ENCODE assay signal across 8 cellular contexts in genomic region chr6:132279592-132280139, GRCh38.
DNase-seq lines count a peak whose midpoint lies in the region; ATAC-seq, FAIRE-seq and TF ChIP-seq lines count a peak whose summit lies in the region.

No MANE protein-coding gene starts in this region.

- POLR2A ChIA-PET in AG04449 (lab: Yijun Ruan, JAX) = interaction anchor here (0.6 to 1.4 kb wide), 2 partner anchors 328 to 333 kb away, joined by 3 read pairs; partner anchors contain the start of gene CCN2
- POLR2A ChIA-PET in WTC11 (lab: Charles Lee) = interaction anchor here (0.6 kb wide), 1 partner anchor 355 kb away, joined by 3 read pairs; no protein-coding TSS in a partner anchor

- TF ChIP-seq CTCF in AG04449 (IDR thresholded peaks at IDR 0.05; ENCODE audit: insufficient read depth, low read length, missing control alignments) (peak; percentile 62), WTC11 (IDR thresholded peaks at IDR 0.05) (peak; percentile 83), keratinocyte (optimal IDR thresholded peaks at IDR 0.05 in 1 of 3, IDR thresholded peaks at IDR 0.05 in 1 of 3, conservative IDR thresholded peaks at IDR 0.05 in 1 of 3; ENCODE audit: extremely low read depth in 1 of 3, insufficient read depth in 2 of 3, low read length in 3 of 3) (peak; percentile 67 to 83 (median 74))

- no peaks in the 10 kb centered on the region for H3K79me2 ChIP-seq in keratinocyte (ENCODE audit: control insufficient read depth, insufficient read depth, low read length)

- peak overlapping the region; percentile 80 for H3K4me3 Mint-ChIP-seq in WTC11
- H3K4me3 Mint-ChIP-seq in central memory CD8-positive, alpha-beta T cell = peak overlapping the region; percentile 59

- H3K4me3 ChIP-seq in AG04449 (ENCODE audit: low read depth, low read length) (peak overlapping the region; percentile 56), keratinocyte (ENCODE audit: control insufficient read depth in 2 of 3, extremely low read depth in 1 of 3, insufficient read depth in 2 of 3, low read depth in 1 of 3, low read length in 3 of 3) (peak overlapping the region; percentile 31 to 68 (median 67))

- ATAC-seq in GM18520 (IDR thresholded peaks at IDR 0.05; ENCODE audit: unreplicated experiment) = peak; percentile 73
- ATAC-seq in HG03095 (IDR thresholded peaks at IDR 0.05; ENCODE audit: unreplicated experiment) = peak; percentile 96
- peak; percentile 61 for ATAC-seq in WTC11
- peak; percentile 73 for ATAC-seq in central memory CD8-positive, alpha-beta T cell (replicated peaks; ENCODE audit: extremely low read depth, poor library complexity, severe bottlenecking)

- no peaks in the 10 kb centered on the region for H3K9me1 ChIP-seq in keratinocyte (ENCODE audit: control insufficient read depth, extremely low read depth, insufficient read depth, low read length)

- H2AFZ ChIP-seq in keratinocyte (ENCODE audit: control insufficient read depth, low read length) = peak overlapping the region; percentile 98

- peak overlapping the region; percentile 93 for H3K4me2 ChIP-seq in keratinocyte (ENCODE audit: control insufficient read depth, extremely low read depth, insufficient read depth, low read depth, low read length)

- H3K9ac ChIP-seq in keratinocyte (ENCODE audit: control insufficient read depth, extremely low read depth, insufficient read depth, low read length) = no peak overlapping the region

- peak; percentile 94 for FAIRE-seq in keratinocyte (lab: Jason Lieb, UNC)

- dilution Hi-C loops in keratinocyte (cut with MboI; ENCODE audit: extremely low pct_ligation_motif_present, low sequenced_read_pairs) = no loop called here

- no peaks in the 10 kb centered on the region for H3K4me1 ChIP-seq in keratinocyte (ENCODE audit: control insufficient read depth, extremely low read depth, insufficient read depth, low read length)

- no peaks in the 10 kb centered on the region for H3K27me3 ChIP-seq in keratinocyte (ENCODE audit: control insufficient read depth, extremely low read depth, insufficient read depth, low read length)

- CTCF ChIA-PET in AG04449 (lab: Yijun Ruan, JAX) = interaction anchor here (0.7 to 15.8 kb wide), 120 partner anchors 11 to 607 kb away, joined by 3 to 626 read pairs (median 5); partner anchors contain the start of genes CCN2, SLC18B1 and STX7
- CTCF ChIA-PET in WTC11 (lab: Charles Lee) = interaction anchor here (0.5 to 2.9 kb wide), 81 partner anchors 10 to 1818 kb away, joined by 3 to 77 read pairs (median 4); partner anchors contain the start of genes CCN2, MOXD1, SLC18B1 and STX7

- no peak for DNase-seq in AG04449 (ENCODE audit: low read depth, low spot score)
- DNase-seq in NCI-H2171 treated with DMSO at 0.1 percent for 48 hours (lab: John Stamatoyannopoulos, UW) = peak; percentile 82
- peak; percentile 73 for DNase-seq in WTC11 (ENCODE audit: low spot score)
- peak; percentile 56 to 61 for DNase-seq in central memory CD8-positive, alpha-beta T cell (ENCODE audit: low spot score in 2 of 2)
- DNase-seq in keratinocyte (ENCODE audit: low read depth, low spot score) = peak; percentile 28
- peak; percentile 49 to 66 (median 61) for DNase-seq in stimulated activated CD4-positive, alpha-beta T cell treated with anti-CD3 and anti-CD28 coated beads, Interleukin-12 subunit alpha, Interleukin-12 subunit beta, amount 100 ng/mL, for 48 hours (ENCODE audit: low read depth in 2 of 3, low spot score in 1 of 3)

- H3K9me3 ChIP-seq in keratinocyte (ENCODE audit: control insufficient read depth, low read depth, low read length) = no peaks in the 10 kb centered on the region

- H3K36me3 Mint-ChIP-seq in WTC11 = no peaks in the 10 kb centered on the region
- H3K36me3 Mint-ChIP-seq in central memory CD8-positive, alpha-beta T cell (ENCODE audit: insufficient read depth) = peaks cover 3% of the 10 kb centered on the region

- H3K27me3 Mint-ChIP-seq in WTC11 (ENCODE audit: low read depth) = peaks cover 9% of the 10 kb centered on the region
- H3K27me3 Mint-ChIP-seq in central memory CD8-positive, alpha-beta T cell = peaks cover 60% of the 10 kb centered on the region

- peaks cover 6% of the 10 kb centered on the region for H3K9me3 Mint-ChIP-seq in WTC11
- no peaks in the 10 kb centered on the region for H3K9me3 Mint-ChIP-seq in central memory CD8-positive, alpha-beta T cell

- 0 out of 2 replicates have a peak overlapping the region, but pooled peaks have one; percentile 78 for H3K27ac Mint-ChIP-seq in WTC11
- H3K27ac Mint-ChIP-seq in central memory CD8-positive, alpha-beta T cell (ENCODE audit: low read depth) = no peak overlapping the region

- no peak overlapping the region for H3K27ac ChIP-seq in keratinocyte (ENCODE audit: control insufficient read depth, insufficient read depth, low read length)

- H4K20me1 ChIP-seq in keratinocyte (ENCODE audit: control insufficient read depth, extremely low read depth, insufficient read depth, low read length) = no peaks in the 10 kb centered on the region

- peaks cover 10% of the 10 kb centered on the region for H3K4me1 Mint-ChIP-seq in WTC11
- H3K4me1 Mint-ChIP-seq in central memory CD8-positive, alpha-beta T cell = no peaks in the 10 kb centered on the region

- no peaks in the 10 kb centered on the region for H3K36me3 ChIP-seq in keratinocyte (ENCODE audit: control insufficient read depth in 2 of 2, extremely low read depth in 1 of 2, insufficient read depth in 2 of 2, low read length in 2 of 2)

TF ChIP-seq in WTC11, 78 proteins besides CTCF, POLR2A, EP300 and RAD21 (continues in another document):
- TF ChIP-seq EMX1 (CRISPR knock-in tag; IDR thresholded peaks at IDR 0.05) = no peak
- TF ChIP-seq NR3C1 (CRISPR knock-in tag; conservative IDR thresholded peaks at IDR 0.05; ENCODE audit: low read depth) = no peak
- TF ChIP-seq SP1 (CRISPR knock-in tag; conservative IDR thresholded peaks at IDR 0.05) = no peak
- TF ChIP-seq AR (CRISPR knock-in tag; IDR thresholded peaks at IDR 0.05) = no peak
- TF ChIP-seq KAT7 (CRISPR knock-in tag; IDR thresholded peaks at IDR 0.05; ENCODE audit: borderline replicate concordance) = no peak
- TF ChIP-seq FOXP1 (CRISPR knock-in tag; IDR thresholded peaks at IDR 0.05; ENCODE audit: borderline replicate concordance) = no peak
- TF ChIP-seq, protein P1, sequence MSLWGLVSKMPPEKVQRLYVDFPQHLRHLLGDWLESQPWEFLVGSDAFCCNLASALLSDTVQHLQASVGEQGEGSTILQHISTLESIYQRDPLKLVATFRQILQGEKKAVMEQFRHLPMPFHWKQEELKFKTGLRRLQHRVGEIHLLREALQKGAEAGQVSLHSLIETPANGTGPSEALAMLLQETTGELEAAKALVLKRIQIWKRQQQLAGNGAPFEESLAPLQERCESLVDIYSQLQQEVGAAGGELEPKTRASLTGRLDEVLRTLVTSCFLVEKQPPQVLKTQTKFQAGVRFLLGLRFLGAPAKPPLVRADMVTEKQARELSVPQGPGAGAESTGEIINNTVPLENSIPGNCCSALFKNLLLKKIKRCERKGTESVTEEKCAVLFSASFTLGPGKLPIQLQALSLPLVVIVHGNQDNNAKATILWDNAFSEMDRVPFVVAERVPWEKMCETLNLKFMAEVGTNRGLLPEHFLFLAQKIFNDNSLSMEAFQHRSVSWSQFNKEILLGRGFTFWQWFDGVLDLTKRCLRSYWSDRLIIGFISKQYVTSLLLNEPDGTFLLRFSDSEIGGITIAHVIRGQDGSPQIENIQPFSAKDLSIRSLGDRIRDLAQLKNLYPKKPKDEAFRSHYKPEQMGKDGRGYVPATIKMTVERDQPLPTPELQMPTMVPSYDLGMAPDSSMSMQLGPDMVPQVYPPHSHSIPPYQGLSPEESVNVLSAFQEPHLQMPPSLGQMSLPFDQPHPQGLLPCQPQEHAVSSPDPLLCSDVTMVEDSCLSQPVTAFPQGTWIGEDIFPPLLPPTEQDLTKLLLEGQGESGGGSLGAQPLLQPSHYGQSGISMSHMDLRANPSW (CRISPR knock-in tag; conservative IDR thresholded peaks at IDR 0.05; ENCODE audit: low read depth) = no peak
